Comparison of ENCODE assay signal across 16 cellular contexts in the genomic region with DNA sequence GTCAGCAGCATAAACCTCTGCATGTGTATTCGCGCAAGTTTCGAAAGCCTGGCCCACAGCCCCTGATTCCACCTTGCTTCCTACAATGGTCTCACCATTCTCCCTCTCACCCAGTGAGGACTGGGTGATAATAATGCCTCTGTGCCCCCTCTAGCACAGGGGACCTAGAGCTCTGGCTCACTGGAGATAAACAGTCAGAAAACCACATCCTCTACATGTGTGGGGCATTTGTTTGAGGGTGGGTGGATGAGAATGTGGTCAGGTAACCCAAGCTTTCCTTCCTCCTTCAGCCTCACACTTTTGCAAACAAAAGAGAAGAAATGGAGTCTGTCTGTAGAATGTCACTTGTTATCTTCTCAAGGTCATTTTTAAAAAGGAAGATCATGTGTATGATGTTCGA.
DNase-seq lines count a peak whose midpoint lies in the region; ATAC-seq, FAIRE-seq and TF ChIP-seq lines count a peak whose summit lies in the region.
"Had no signal": no experiment of that assay in that cellular context is flagged by ENCODE, and none has a peak within 500 bp of the region (broad histone marks: within the 10 kb centered on the region; RNA-seq: fewer than 3 reads in every experiment).

No MANE protein-coding gene starts in this region.

- DNase-seq in GM10266 (ENCODE audit: extremely low spot score) = peak; percentile 17
- DNase-seq in HT1080 (ENCODE audit: low read depth) = peak; percentile 83
- peak; percentile 21 for DNase-seq in bronchial epithelial cell (ENCODE audit: low read depth)
- no peak for DNase-seq in COR-L47 (lab: John Stamatoyannopoulos, UW)
- DNase-seq in NCI-H226 = no peak
- no peak for DNase-seq in AG08395 (ENCODE audit: low spot score)
- no peak for DNase-seq in activated naive CD4-positive, alpha-beta T cell treated with Interleukin-2 at 50 U/mL for 16 hours
- DNase-seq: activated CD8-positive, alpha-beta memory T cell treated with anti-CD3 and anti-CD28 coated beads, Interleukin-2, amount 50 U/mL, for 4 hours; Calu3; midbrain; NCI-H2107; stimulated activated naive CD4-positive, alpha-beta T cell had no signal

- H3K27me3 ChIP-seq in bronchial epithelial cell (ENCODE audit: control insufficient read depth, insufficient read depth, low read length) = no peaks in the 10 kb centered on the region
- H3K27me3 ChIP-seq: gastroesophageal sphincter, SJCRH30 had no signal

- FAIRE-seq in bronchial epithelial cell (lab: Jason Lieb, UNC) = no peak

- H3K36me3 ChIP-seq in bronchial epithelial cell (ENCODE audit: control insufficient read depth, insufficient read depth, low read length) = no peaks in the 10 kb centered on the region
- H3K36me3 ChIP-seq: gastroesophageal sphincter, SJCRH30 had no signal

- no peak overlapping the region for H3K4me3 ChIP-seq in bronchial epithelial cell (ENCODE audit: low read depth, low read length)
- H3K4me3 ChIP-seq: gastroesophageal sphincter, SJCRH30, skin epidermis had no signal

- no peak for TF ChIP-seq CTCF in GM10266 (IDR thresholded peaks at IDR 0.05; ENCODE audit: control insufficient read depth, insufficient read depth, low read depth, missing control alignments)
- no peak for TF ChIP-seq CTCF in bronchial epithelial cell (IDR thresholded peaks at IDR 0.05; ENCODE audit: insufficient read depth, low read length, severe bottlenecking)

- peak; percentile 73 for ATAC-seq in GM21381 (IDR thresholded peaks at IDR 0.05; ENCODE audit: unreplicated experiment)
- ATAC-seq: gastroesophageal sphincter had no signal

Comparison
In these comparisons a context has a peak if more than half of its experiments do, and no peak if none do; other contexts are left out.
1. DNase-seq: peak in GM10266 (single experiment), HT1080 (single experiment) and bronchial epithelial cell (single experiment); none in COR-L47 (single experiment), NCI-H226 (single experiment), AG08395 (single experiment) and activated naive CD4-positive, alpha-beta T cell treated with Interleukin-2 at 50 U/mL for 16 hours (single experiment).